8 cellular contexts compared by ENCODE assay signal in genomic region chr13:99496322-99497142, GRCh38. TPM values are rescaled to one million over a fixed set of nuclear protein-coding genes. Genes with fewer than 3 reads are reported as not detected.
DNase-seq lines count a peak whose midpoint lies in the region; ATAC-seq, FAIRE-seq and TF ChIP-seq lines count a peak whose summit lies in the region.

No MANE protein-coding gene starts in this region.

- H3K9me3 Mint-ChIP-seq in brain, result peaks cover 0 to 26% (median 5%) of the 10 kb centered on the region in 5 experiments
- H3K9me3 Mint-ChIP-seq in stimulated activated naive B cell treated with anti-CD40 and anti-IgM and Interleukin-4, amounts not matched to agents 10 μg/mL and 1 μg/mL and 100 μg/mL, for 72 hours, result peaks cover 7 to 15% of the 10 kb centered on the region in 2 donors

- H3K36me3 Mint-ChIP-seq in brain, result no peaks in the 10 kb centered on the region
- peaks cover 3 to 22% of the 10 kb centered on the region in 2 donors for H3K36me3 Mint-ChIP-seq in stimulated activated naive B cell treated with anti-CD40 and anti-IgM and Interleukin-4, amounts not matched to agents 10 μg/mL and 1 μg/mL and 100 μg/mL, for 72 hours

- H3K36me3 ChIP-seq in lung (ENCODE audit: control insufficient read depth in 2 of 2, insufficient read depth in 2 of 2, low read length in 2 of 2), result no peaks in the 10 kb centered on the region

- DNase-seq in T-helper 22 cell (ENCODE audit: low read depth), result peak; percentile 63
- DNase-seq in lung (ENCODE audit: low spot score), result peak; percentile 71
- DNase-seq in stimulated activated naive B cell treated with anti-CD40 and anti-IgM and Interleukin-4, amounts not matched to agents 10 μg/mL and 1 μg/mL and 100 μg/mL, for 72 hours, result peak; percentile 64

- H3K4me1 ChIP-seq in lung (ENCODE audit: control insufficient read depth in 2 of 2, insufficient read depth in 2 of 2, low read length in 2 of 2), result peaks cover 14% of the 10 kb centered on the region in 2 donors

- FAIRE-seq in A204.1 (lab: Jason Lieb, UNC), result peak; percentile 100

- 47 to 51% methylated on average over 10 of the region's 10 CpGs for WGBS in lung, 2 donors

- H3K27ac ChIP-seq in lung (ENCODE audit: low read depth in 1 of 2, low read length in 1 of 2), result peak overlapping the region in 1 of 2 donors; percentile 51

- H3K4me1 Mint-ChIP-seq in brain, result peaks cover 54% of the 10 kb centered on the region
- H3K4me1 Mint-ChIP-seq in stimulated activated naive B cell treated with anti-CD40 and anti-IgM and Interleukin-4, amounts not matched to agents 10 μg/mL and 1 μg/mL and 100 μg/mL, for 72 hours, result peaks cover 33 to 42% of the 10 kb centered on the region in 2 donors

- H3K27ac Mint-ChIP-seq in brain, result peak overlapping the region in 2 of 5 experiments; percentile 74 to 81
- peak overlapping the region; percentile 91 for H3K27ac Mint-ChIP-seq in stimulated activated naive B cell treated with anti-CD40 and anti-IgM and Interleukin-4, amounts not matched to agents 10 μg/mL and 1 μg/mL and 100 μg/mL, for 72 hours

- ATAC-seq in GM19025 (IDR thresholded peaks at IDR 0.05; ENCODE audit: low read depth, unreplicated experiment) (peak; percentile 29), HG03432 (IDR thresholded peaks at IDR 0.05; ENCODE audit: unreplicated experiment) (peak; percentile 31), lung (ENCODE audit: insufficient read depth, low FRiP score) (peak; percentile 4), HG03521 (IDR thresholded peaks at IDR 0.05; ENCODE audit: unreplicated experiment) (no peak)
- ATAC-seq in stimulated activated naive B cell treated with anti-CD40 and anti-IgM and Interleukin-4, amounts not matched to agents 10 μg/mL and 1 μg/mL and 100 μg/mL, for 72 hours (replicated peaks), result peak; percentile 22 to 28

- TF ChIP-seq CTCF in brain (conservative IDR thresholded peaks at IDR 0.05) (no peak), lung (IDR thresholded peaks at IDR 0.05; ENCODE audit: control extremely low read depth, extremely low read depth) (no peak)

- H3K27me3 Mint-ChIP-seq in brain, result peaks cover 21% of the 10 kb centered on the region
- no peaks in the 10 kb centered on the region for H3K27me3 Mint-ChIP-seq in stimulated activated naive B cell treated with anti-CD40 and anti-IgM and Interleukin-4, amounts not matched to agents 10 μg/mL and 1 μg/mL and 100 μg/mL, for 72 hours

- no peaks in the 10 kb centered on the region for H3K9me3 ChIP-seq in lung (ENCODE audit: control insufficient read depth in 2 of 2, insufficient read depth in 1 of 2, low read length in 1 of 2)

- no peaks in the 10 kb centered on the region for H3K27me3 ChIP-seq in lung (ENCODE audit: control insufficient read depth, insufficient read depth)

- peak overlapping the region in 3 of 5 experiments; percentile 31 to 73 (median 67) for H3K4me3 Mint-ChIP-seq in brain
- peak overlapping the region; percentile 83 to 93 for H3K4me3 Mint-ChIP-seq in stimulated activated naive B cell treated with anti-CD40 and anti-IgM and Interleukin-4, amounts not matched to agents 10 μg/mL and 1 μg/mL and 100 μg/mL, for 72 hours

- H3K4me3 ChIP-seq in lung, result no peak overlapping the region

RNA-seq across cellular contexts. Expression of gene TM9SF2, which starts 4.7 kb away (rescaled TPM):
- polyA plus RNA-seq in brain (ENCODE audit: insufficient read depth, low read depth, low replicate concordance) (110 TPM), lung (100 to 1,000 TPM in 1 of 2 donors, 10 to 100 TPM in 1; 54.4 to 102 TPM)
- total RNA-seq in lung, result 100 to 1,000 TPM; 119 to 164 TPM
